In genomic region chr15:52153900-52154895, GRCh38 we compare ENCODE assay signal across 1 cellular context.
TF ChIP-seq lines count a peak whose summit lies in the region.

No MANE protein-coding gene starts in this region.

TF ChIP-seq in GM12878, 131 proteins besides CTCF, POLR2A, EP300 and RAD21 (continued from another document):
- TF ChIP-seq HCFC1 (IDR thresholded peaks at IDR 0.05; ENCODE audit: low read length) (no peak), IRF5 (IDR thresholded peaks at IDR 0.05; ENCODE audit: borderline replicate concordance) (no peak), RAD51 (IDR thresholded peaks at IDR 0.05) (no peak), JUNB (IDR thresholded peaks at IDR 0.05) (no peak), REST (IDR thresholded peaks at IDR 0.05; ENCODE audit: low read depth, low read length) (no peak), ZBTB40 (IDR thresholded peaks at IDR 0.05; ENCODE audit: borderline replicate concordance) (no peak), ASH2L (IDR thresholded peaks at IDR 0.05; ENCODE audit: borderline replicate concordance, low read depth) (no peak)
